ENCODE assay signal across 16 cellular contexts in the genomic region with DNA sequence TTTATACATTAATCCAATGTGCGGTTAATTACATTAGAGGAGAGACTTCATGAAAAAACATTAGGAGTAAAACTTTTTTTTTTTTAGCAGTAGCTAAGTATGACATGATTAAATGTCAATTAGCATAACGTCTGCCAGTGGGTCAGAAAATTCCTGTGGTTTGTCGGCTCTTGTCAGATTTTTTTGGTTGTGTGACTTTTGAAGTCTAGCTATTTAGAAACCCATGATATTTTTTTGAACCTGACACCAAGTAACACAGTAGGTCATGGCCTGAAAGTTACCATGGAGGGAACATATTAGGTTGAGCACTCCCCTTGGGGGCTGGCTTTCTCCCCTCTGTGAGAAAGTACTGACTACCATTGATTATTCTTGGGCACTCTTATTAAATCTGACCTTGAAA.
DNase-seq lines count a peak whose midpoint lies in the region; ATAC-seq, FAIRE-seq and TF ChIP-seq lines count a peak whose summit lies in the region.
"Had no signal": no experiment of that assay in that cellular context is flagged by ENCODE, and none has a peak within 500 bp of the region (broad histone marks: within the 10 kb centered on the region; RNA-seq: fewer than 3 reads in every experiment).

No MANE protein-coding gene starts in this region.

- H3K27me3 ChIP-seq in lower lobe of right lung (ENCODE audit: low read depth) = no peaks in the 10 kb centered on the region
- H3K27me3 ChIP-seq: MG63, pancreas, tibial nerve had no signal

- DNase-seq in NCI-H69 (lab: John Stamatoyannopoulos, UW) (peak; percentile 80), choroid plexus epithelial cell (ENCODE audit: low read depth) (peak; percentile 69), lower lobe of right lung (no peak), urothelium cell line (ENCODE audit: low spot score) (peak; percentile 55), NCI-H345 (lab: John Stamatoyannopoulos, UW) (no peak), NCI-H1417 treated with DMSO at 0.1 percent for 48 hours (lab: John Stamatoyannopoulos, UW) (no peak), posterior vena cava (ENCODE audit: low spot score) (no peak), DMS79 (lab: John Stamatoyannopoulos, UW) (no peak)
- DNase-seq: activated CD8-positive, alpha-beta T cell treated with anti-CD3 and anti-CD28 coated beads, Interleukin-2, amount 10 ng/mL, durations not matched to agents 7 days and 5 days; effector memory CD4-positive, alpha-beta T cell; MG63; pancreas had no signal

- intact Hi-C loops in lower lobe of right lung (cut with DNase I) (no loop called here), posterior vena cava (cut with DNase I) (no loop called here)

- no peaks in the 10 kb centered on the region for H3K36me3 ChIP-seq in lower lobe of right lung
- H3K36me3 ChIP-seq: MG63, pancreas, tibial nerve had no signal

- peak overlapping the region; percentile 71 for H3K27ac ChIP-seq in lower lobe of right lung
- H3K27ac ChIP-seq: foreskin keratinocyte, pancreas had no signal

- H3K9me3 ChIP-seq in lower lobe of right lung = no peaks in the 10 kb centered on the region
- H3K9me3 ChIP-seq: MG63, pancreas, tibial nerve had no signal

- H3K4me1 ChIP-seq in lower lobe of right lung = no peaks in the 10 kb centered on the region

- TF ChIP-seq CTCF in choroid plexus epithelial cell (conservative IDR thresholded peaks at IDR 0.05; ENCODE audit: low read depth, low read length) = no peak
- TF ChIP-seq CTCF in lower lobe of right lung (IDR thresholded peaks at IDR 0.05) = no peak

- FAIRE-seq in urothelium cell line (lab: Jason Lieb, UNC) = no peak
- FAIRE-seq: pancreas, TTC549 had no signal

- H3K4me3 ChIP-seq in choroid plexus epithelial cell (ENCODE audit: low read depth, low read length) (no peak overlapping the region), lower lobe of right lung (no peak overlapping the region)
- H3K4me3 ChIP-seq: MG63, pancreas had no signal

- ATAC-seq in lower lobe of right lung = no peak
- ATAC-seq: activated CD8-positive, alpha-beta T cell treated with anti-CD3 and anti-CD28 coated beads, Interleukin-2, amount 10 ng/mL, durations not matched to agents 7 days and 5 days; activated T-helper 17 cell treated with anti-CD3 and anti-CD28 coated beads, Interleukin-2, amount 50 U/mL, for 72 hours; foreskin keratinocyte had no signal

Comparison
In these comparisons a context has a peak if more than half of its experiments do, and no peak if none do; other contexts are left out.
1. DNase-seq: peak in NCI-H69 (single experiment), choroid plexus epithelial cell (single experiment) and urothelium cell line (single experiment); none in lower lobe of right lung (single experiment), NCI-H345 (single experiment), NCI-H1417 treated with DMSO at 0.1 percent for 48 hours (single experiment), posterior vena cava (single experiment) and DMS79 (single experiment).